ENCODE assay signal across 28 cellular contexts in genomic region chr20:16216227-16217210, GRCh38.
A peak's percentile ranks its signal among the peaks of the same experiment; 100 is the strongest.
DNase-seq lines count a peak whose midpoint lies in the region.
"Had no signal": no experiment of that assay in that cellular context is flagged by ENCODE, and none has a peak within 500 bp of the region (broad histone marks: within the 10 kb centered on the region; RNA-seq: fewer than 3 reads in every experiment).

No MANE protein-coding gene starts in this region.

- DNase-seq in COLO829 (ENCODE audit: low spot score), result peak; percentile 78
- peak; percentile 13 for DNase-seq in LHCN-M2 (ENCODE audit: low read depth)
- peak; percentile 97 for DNase-seq in SK-N-DZ (ENCODE audit: low spot score)
- peak; percentile 6 for DNase-seq in kidney tubule cell (ENCODE audit: low spot score)
- no peak for DNase-seq in SIG-M5 (lab: John Stamatoyannopoulos, UW)
- no peak for DNase-seq in SW 1271 (lab: John Stamatoyannopoulos, UW)
- DNase-seq in A172 (ENCODE audit: low spot score), result no peak
- DNase-seq: activated CD4-positive, alpha-beta memory T cell treated with anti-CD3 and anti-CD28 coated beads, Interleukin-2, amount 10 ng/mL, durations not matched to agents 7 days and 5 days; activated CD4-positive, alpha-beta T cell treated with anti-CD3 and anti-CD28 coated beads for 1 hour; activated CD8-positive, alpha-beta memory T cell treated with anti-CD3 and anti-CD28 coated beads, Interleukin-2, amount 50 U/mL, for 4 hours; activated naive CD4-positive, alpha-beta T cell treated with anti-CD3 and anti-CD28 coated beads for 36 hours; adrenal gland; body of pancreas; cerebellar nuclear complex; COR-L47; DND-41; dorsolateral prefrontal cortex; HCEC 1CT; kidney glomerular epithelial cell; naive thymus-derived CD8-positive, alpha-beta T cell; NCI-H1436; NCI-H2107; NK-92 treated with Interleukin-12 subunit alpha and Interleukin-12 subunit beta, amount 100 ng/mL, for 24 hours; occipital lobe; psoas muscle; SHP77 treated with DMSO at 0.1 percent for 48 hours; stimulated activated CD4-positive, alpha-beta T cell treated with anti-CD3 and anti-CD28 coated beads, Interleukin-4, amount 100 ng/mL, for 1 hour; tibial artery had no signal

Comparison
In these comparisons a context has a peak if more than half of its experiments do, and no peak if none do; other contexts are left out.
1. DNase-seq: peak in COLO829 (single experiment), LHCN-M2 (single experiment), SK-N-DZ (single experiment) and kidney tubule cell (single experiment); none in SIG-M5 (single experiment), SW 1271 (0 of 2) and A172 (single experiment).